Comparison of ENCODE assay signal across 17 cellular contexts in the genomic region with DNA sequence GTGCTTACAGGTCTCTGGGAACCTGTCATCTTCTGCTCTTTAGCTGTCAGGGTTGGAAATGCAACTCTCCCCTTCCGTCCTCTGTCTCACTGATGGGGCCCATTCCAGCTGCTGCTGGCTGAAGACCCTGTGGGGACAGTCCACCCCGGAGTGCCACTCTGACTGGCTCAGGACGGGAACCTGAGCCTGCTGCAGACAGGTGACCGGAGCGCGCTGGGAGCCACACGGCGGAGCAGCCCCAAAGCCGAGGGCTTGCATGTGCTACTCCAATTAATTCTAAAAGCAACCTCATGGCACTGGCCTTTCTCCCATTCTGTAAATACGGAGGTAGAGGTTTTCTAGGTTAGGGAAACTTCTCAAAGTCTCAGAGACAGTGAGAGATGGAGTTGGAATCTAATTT.
A peak's percentile ranks its signal among the peaks of the same experiment; 100 is the strongest.
DNase-seq lines count a peak whose midpoint lies in the region; ATAC-seq lines count a peak whose summit lies in the region.
"Had no signal": no experiment of that assay in that cellular context is flagged by ENCODE, and none has a peak within 500 bp of the region (broad histone marks: within the 10 kb centered on the region; RNA-seq: fewer than 3 reads in every experiment).

No MANE protein-coding gene starts in this region.

- DNase-seq in NCI-H345 treated with DMSO at 0.1 percent for 48 hours (lab: John Stamatoyannopoulos, UW; ENCODE audit: unreplicated experiment) (peak; percentile 1), NCI-H345 (lab: John Stamatoyannopoulos, UW) (no peak), mesenteric fat pad (ENCODE audit: low spot score) (peak; percentile 85), sciatic nerve (ENCODE audit: low spot score) (peak; percentile 45), HPDE6-E6E7 (ENCODE audit: extremely low spot score) (no peak), SKM-1 (lab: John Stamatoyannopoulos, UW; ENCODE audit: unreplicated experiment) (no peak), DMS153 (lab: John Stamatoyannopoulos, UW) (no peak)
- DNase-seq: AML-193, EL, GF-D8, Karpas-422, MV-4-11, NCI-H226, PC-9, RPMI8226 had no signal

- no peaks in the 10 kb centered on the region for H3K9me3 Mint-ChIP-seq in activated T-helper 17 cell treated with anti-CD3 and anti-CD28 coated beads, Interleukin-2, amount 50 U/mL, for 72 hours

- H3K27ac Mint-ChIP-seq in activated T-helper 17 cell treated with anti-CD3 and anti-CD28 coated beads, Interleukin-2, amount 50 U/mL, for 72 hours: peak overlapping the region; percentile 85
- H3K27ac Mint-ChIP-seq: CD14-positive monocyte had no signal

- ATAC-seq in activated T-helper 17 cell treated with anti-CD3 and anti-CD28 coated beads, Interleukin-2, amount 50 U/mL, for 72 hours (replicated peaks): no peak
- ATAC-seq in sciatic nerve: no peak

- H3K4me1 Mint-ChIP-seq in activated T-helper 17 cell treated with anti-CD3 and anti-CD28 coated beads, Interleukin-2, amount 50 U/mL, for 72 hours: peaks cover 5% of the 10 kb centered on the region
- H3K4me1 Mint-ChIP-seq: CD14-positive monocyte had no signal

- no peaks in the 10 kb centered on the region for H3K36me3 Mint-ChIP-seq in activated T-helper 17 cell treated with anti-CD3 and anti-CD28 coated beads, Interleukin-2, amount 50 U/mL, for 72 hours (ENCODE audit: low read depth)
- H3K36me3 Mint-ChIP-seq: CD14-positive monocyte had no signal

- no peak overlapping the region for H3K4me3 Mint-ChIP-seq in activated T-helper 17 cell treated with anti-CD3 and anti-CD28 coated beads, Interleukin-2, amount 50 U/mL, for 72 hours
- H3K4me3 Mint-ChIP-seq: CD14-positive monocyte had no signal

- intact Hi-C loops in sciatic nerve (cut with DNase I): no loop called here

- H3K27me3 Mint-ChIP-seq in activated T-helper 17 cell treated with anti-CD3 and anti-CD28 coated beads, Interleukin-2, amount 50 U/mL, for 72 hours: no peaks in the 10 kb centered on the region

Comparison
In these comparisons a context has a peak if more than half of its experiments do, and no peak if none do; other contexts are left out.
1. DNase-seq: peak in NCI-H345 treated with DMSO at 0.1 percent for 48 hours (single experiment), mesenteric fat pad (single experiment) and sciatic nerve (single experiment); none in NCI-H345 (single experiment), HPDE6-E6E7 (single experiment), SKM-1 (single experiment) and DMS153 (single experiment).